In the genomic region with DNA sequence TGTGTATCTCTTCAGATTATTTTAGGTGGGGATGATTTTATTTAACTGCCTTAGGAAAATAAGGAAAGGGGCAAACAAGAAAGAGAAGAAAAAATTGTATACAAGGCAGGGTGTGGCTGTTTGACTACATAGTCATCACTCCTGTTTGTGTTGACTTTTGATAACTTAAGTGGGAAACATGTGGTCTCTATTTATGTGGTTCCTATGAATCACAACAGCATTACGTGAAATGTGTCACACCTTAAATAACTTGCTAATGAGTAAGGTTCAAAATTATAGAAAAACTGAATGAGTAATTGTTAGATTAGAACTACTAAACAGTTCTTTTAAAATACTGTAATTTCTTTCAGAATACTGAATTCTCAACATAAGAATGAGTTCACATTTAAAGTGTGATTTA, we compare ENCODE assay signal across 10 cellular contexts.
A peak's percentile ranks its signal among the peaks of the same experiment; 100 is the strongest.
DNase-seq lines count a peak whose midpoint lies in the region; ATAC-seq, FAIRE-seq and TF ChIP-seq lines count a peak whose summit lies in the region.
"Had no signal": no experiment of that assay in that cellular context is flagged by ENCODE, and none has a peak within 500 bp of the region (broad histone marks: within the 10 kb centered on the region; RNA-seq: fewer than 3 reads in every experiment).

No MANE protein-coding gene starts in this region.

- 100% methylated on average over 1 of the region's 1 CpG for WGBS in GM12878 (ENCODE audit: insufficient coverage, insufficient replicate concordance, low lambda C conversion rate, missing lambda C conversion rate)
- 50 to 68% methylated on average over 1 of the region's 1 CpG for WGBS in lung, 2 donors

- POLR2A ChIA-PET in GM12878 (lab: Charles Lee), result no interaction called here

- H3K4me1 ChIP-seq in GM12878 (ENCODE audit: control insufficient read depth, insufficient read depth, low read length) (no peaks in the 10 kb centered on the region), lung (ENCODE audit: control insufficient read depth in 2 of 2, insufficient read depth in 2 of 2, low read length in 2 of 2) (peaks cover 3 to 4% of the 10 kb centered on the region in 2 donors)

- no peak overlapping the region for H3K27ac Mint-ChIP-seq in stimulated activated naive B cell treated with anti-CD40 and anti-IgM and Interleukin-4, amounts not matched to agents 10 μg/mL and 1 μg/mL and 100 μg/mL, for 72 hours

- H3K36me3 ChIP-seq in GM12878 (ENCODE audit: control insufficient read depth in 2 of 2, insufficient read depth in 2 of 2, low read length in 1 of 2) (no peaks in the 10 kb centered on the region), lung (ENCODE audit: control insufficient read depth in 2 of 2, insufficient read depth in 2 of 2, low read length in 2 of 2) (no peaks in the 10 kb centered on the region)

- in situ Hi-C loops in GM12878 (cut with MboI), result no loop called here

- FAIRE-seq in GM12878 (lab: Jason Lieb, UNC), result no peak
- no peak for FAIRE-seq in GM12892 (lab: Jason Lieb, UNC)
- FAIRE-seq: D721Med had no signal

- H3K4me3 Mint-ChIP-seq in stimulated activated naive B cell treated with anti-CD40 and anti-IgM and Interleukin-4, amounts not matched to agents 10 μg/mL and 1 μg/mL and 100 μg/mL, for 72 hours, result no peak overlapping the region

- CTCF ChIA-PET in GM12878 (lab: Yijun Ruan, JAX), result interaction anchor here (1.0 to 4.4 kb wide), 2 partner anchors 9 to 17 kb away, joined by 3 to 52 read pairs; no protein-coding TSS in a partner anchor

- TF ChIP-seq EP300 in GM12878 (IDR thresholded peaks at IDR 0.05; ENCODE audit: borderline replicate concordance in 1 of 2, control insufficient read depth in 1 of 2, low read depth in 2 of 2, low read length in 2 of 2), result no peak

- H3K27me3 ChIP-seq in GM12878 (replicated peaks in 1 of 2; ENCODE audit: control insufficient read depth in 2 of 2, insufficient read depth in 2 of 2, low read length in 1 of 2) (no peaks in the 10 kb centered on the region), lung (ENCODE audit: control insufficient read depth, insufficient read depth) (no peaks in the 10 kb centered on the region)

- H3K4me1 Mint-ChIP-seq in stimulated activated naive B cell treated with anti-CD40 and anti-IgM and Interleukin-4, amounts not matched to agents 10 μg/mL and 1 μg/mL and 100 μg/mL, for 72 hours, result no peaks in the 10 kb centered on the region

- no peak overlapping the region for H3K9ac ChIP-seq in GM12878 (ENCODE audit: control insufficient read depth, insufficient read depth, low read length)

- no peaks in the 10 kb centered on the region for H4K20me1 ChIP-seq in GM12878 (ENCODE audit: control insufficient read depth, insufficient read depth)

- no peak overlapping the region for H2AFZ ChIP-seq in GM12878 (ENCODE audit: control insufficient read depth, low read depth, low read length)

- no peaks in the 10 kb centered on the region for H3K27me3 Mint-ChIP-seq in stimulated activated naive B cell treated with anti-CD40 and anti-IgM and Interleukin-4, amounts not matched to agents 10 μg/mL and 1 μg/mL and 100 μg/mL, for 72 hours

- DNase-seq in AG08395 (ENCODE audit: low spot score) (peak; percentile 44), HS-5 (ENCODE audit: low read depth) (peak; percentile 55), GM12878 (ENCODE audit: low read depth, low spot score) (no peak), lung (ENCODE audit: low spot score) (no peak), NCI-H82 (lab: John Stamatoyannopoulos, UW) (no peak), GM12892 (ENCODE audit: insufficient read length) (no peak)
- DNase-seq in stimulated activated naive B cell treated with anti-CD40 and anti-IgM and Interleukin-4, amounts not matched to agents 10 μg/mL and 1 μg/mL and 100 μg/mL, for 72 hours, result no peak
- DNase-seq: amygdala had no signal

- TF ChIP-seq POLR2A in GM12878 (IDR thresholded peaks at IDR 0.05; ENCODE audit: low read depth, low read length), result no peak
- no peak for TF ChIP-seq POLR2A in GM12892 (IDR thresholded peaks at IDR 0.05; ENCODE audit: low read depth, low read length)

- peaks cover 0 to 2% of the 10 kb centered on the region in 2 donors for H3K36me3 Mint-ChIP-seq in stimulated activated naive B cell treated with anti-CD40 and anti-IgM and Interleukin-4, amounts not matched to agents 10 μg/mL and 1 μg/mL and 100 μg/mL, for 72 hours

- intact Hi-C loops in GM12878 (cut with micrococcal nuclease; ENCODE audit: unreplicated experiment), result no loop called here

- no peaks in the 10 kb centered on the region; the same call in 1 of the 3 replicates for H3K9me3 ChIP-seq in GM12878 (replicated peaks; ENCODE audit: control insufficient read depth, insufficient read depth, low read length)
- H3K9me3 ChIP-seq in lung (ENCODE audit: control insufficient read depth in 2 of 2, insufficient read depth in 1 of 2, low read length in 1 of 2), result no peaks in the 10 kb centered on the region

- no peaks in the 10 kb centered on the region for H3K9me3 Mint-ChIP-seq in stimulated activated naive B cell treated with anti-CD40 and anti-IgM and Interleukin-4, amounts not matched to agents 10 μg/mL and 1 μg/mL and 100 μg/mL, for 72 hours

- RAD21 ChIA-PET in GM12878 (lab: Charles Lee; ENCODE audit: unreplicated experiment), result interaction anchor here (1.5 to 2.3 kb wide), 3 partner anchors 9 to 55 kb away, joined by 6 to 10 read pairs (median 8); no protein-coding TSS in a partner anchor

- TF ChIP-seq RAD21 in GM12878 (IDR thresholded peaks at IDR 0.05; ENCODE audit: insufficient read depth, low read depth, low read length), result no peak

- H3K4me3 ChIP-seq in GM12878, result no peak overlapping the region
- no peak overlapping the region for H3K4me3 ChIP-seq in lung

- H3K27ac ChIP-seq in GM12878 (ENCODE audit: control insufficient read depth, insufficient read depth) (no peak overlapping the region), lung (ENCODE audit: low read depth in 1 of 2, low read length in 1 of 2) (no peak overlapping the region)

- no TSS peak for BruUV-seq in GM12878 (replicated peaks; lab: Mats Ljungman, UMichigan)

- TF ChIP-seq CTCF in GM12878 (IDR thresholded peaks at IDR 0.05 in 2 of 3, conservative IDR thresholded peaks at IDR 0.05 in 1 of 3; ENCODE audit: control insufficient read depth in 2 of 3, extremely low read depth in 1 of 3, insufficient read depth in 1 of 3, low read depth in 3 of 3, low read length in 3 of 3) (no peak), lung (IDR thresholded peaks at IDR 0.05; ENCODE audit: control extremely low read depth, extremely low read depth) (no peak)

- no peaks in the 10 kb centered on the region for H3K79me2 ChIP-seq in GM12878 (ENCODE audit: control insufficient read depth, insufficient read depth, low read length)

- SMC1A ChIA-PET in GM12878 (lab: Charles Lee; ENCODE audit: uncharacterized antibody, unreplicated experiment), result interaction anchor here (1.0 to 1.8 kb wide), 7 partner anchors 9 to 160 kb away, joined by 3 to 8 read pairs (median 4); no protein-coding TSS in a partner anchor

- H3K4me2 ChIP-seq in GM12878 (ENCODE audit: control insufficient read depth, insufficient read depth), result no peak overlapping the region

- ATAC-seq in GM12878, result peak; percentile 44
- peak; percentile 55 for ATAC-seq in lung (ENCODE audit: insufficient read depth, low FRiP score)
- no peak for ATAC-seq in stimulated activated naive B cell treated with anti-CD40 and anti-IgM and Interleukin-4, amounts not matched to agents 10 μg/mL and 1 μg/mL and 100 μg/mL, for 72 hours (replicated peaks)
- no peak for ATAC-seq in HG03469 (IDR thresholded peaks at IDR 0.05; ENCODE audit: unreplicated experiment)

TF ChIP-seq in GM12878, 131 proteins besides CTCF, POLR2A, EP300 and RAD21:
- peak; percentile 44; the same call in 1 of the 2 replicates for TF ChIP-seq RUNX3 (IDR thresholded peaks at IDR 0.05; ENCODE audit: low read length)
- TF ChIP-seq MTA2 (IDR thresholded peaks at IDR 0.05; ENCODE audit: low read depth), result peak; percentile 64; the same call in 1 of the 2 replicates
- TF ChIP-seq, protein P1, sequence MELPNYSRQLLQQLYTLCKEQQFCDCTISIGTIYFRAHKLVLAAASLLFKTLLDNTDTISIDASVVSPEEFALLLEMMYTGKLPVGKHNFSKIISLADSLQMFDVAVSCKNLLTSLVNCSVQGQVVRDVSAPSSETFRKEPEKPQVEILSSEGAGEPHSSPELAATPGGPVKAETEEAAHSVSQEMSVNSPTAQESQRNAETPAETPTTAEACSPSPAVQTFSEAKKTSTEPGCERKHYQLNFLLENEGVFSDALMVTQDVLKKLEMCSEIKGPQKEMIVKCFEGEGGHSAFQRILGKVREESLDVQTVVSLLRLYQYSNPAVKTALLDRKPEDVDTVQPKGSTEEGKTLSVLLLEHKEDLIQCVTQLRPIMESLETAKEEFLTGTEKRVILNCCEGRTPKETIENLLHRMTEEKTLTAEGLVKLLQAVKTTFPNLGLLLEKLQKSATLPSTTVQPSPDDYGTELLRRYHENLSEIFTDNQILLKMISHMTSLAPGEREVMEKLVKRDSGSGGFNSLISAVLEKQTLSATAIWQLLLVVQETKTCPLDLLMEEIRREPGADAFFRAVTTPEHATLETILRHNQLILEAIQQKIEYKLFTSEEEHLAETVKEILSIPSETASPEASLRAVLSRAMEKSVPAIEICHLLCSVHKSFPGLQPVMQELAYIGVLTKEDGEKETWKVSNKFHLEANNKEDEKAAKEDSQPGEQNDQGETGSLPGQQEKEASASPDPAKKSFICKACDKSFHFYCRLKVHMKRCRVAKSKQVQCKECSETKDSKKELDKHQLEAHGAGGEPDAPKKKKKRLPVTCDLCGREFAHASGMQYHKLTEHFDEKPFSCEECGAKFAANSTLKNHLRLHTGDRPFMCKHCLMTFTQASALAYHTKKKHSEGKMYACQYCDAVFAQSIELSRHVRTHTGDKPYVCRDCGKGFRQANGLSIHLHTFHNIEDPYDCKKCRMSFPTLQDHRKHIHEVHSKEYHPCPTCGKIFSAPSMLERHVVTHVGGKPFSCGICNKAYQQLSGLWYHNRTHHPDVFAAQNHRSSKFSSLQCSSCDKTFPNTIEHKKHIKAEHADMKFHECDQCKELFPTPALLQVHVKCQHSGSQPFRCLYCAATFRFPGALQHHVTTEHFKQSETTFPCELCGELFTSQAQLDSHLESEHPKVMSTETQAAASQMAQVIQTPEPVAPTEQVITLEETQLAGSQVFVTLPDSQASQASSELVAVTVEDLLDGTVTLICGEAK (IDR thresholded peaks at IDR 0.05; ENCODE audit: borderline replicate concordance), result no peak
- TF ChIP-seq NRF1 (conservative IDR thresholded peaks at IDR 0.05; ENCODE audit: low read depth, low read length), result no peak
- no peak for TF ChIP-seq FOXK2 (IDR thresholded peaks at IDR 0.05)
- TF ChIP-seq HDAC2 (IDR thresholded peaks at IDR 0.05), result no peak
- TF ChIP-seq BHLHE40 (IDR thresholded peaks at IDR 0.05; ENCODE audit: borderline replicate concordance in 1 of 2, low read depth in 2 of 2, low read length in 1 of 2), result no peak

Comparison
In these comparisons a context has a peak if more than half of its experiments do, and no peak if none do; other contexts are left out.
1. DNase-seq: peak in AG08395 (single experiment) and HS-5 (single experiment); none in GM12878 (single experiment), lung (single experiment), NCI-H82 (single experiment), GM12892 (single experiment) and stimulated activated naive B cell treated with anti-CD40 and anti-IgM and Interleukin-4, amounts not matched to agents 10 μg/mL and 1 μg/mL and 100 μg/mL, for 72 hours (single experiment).
2. ATAC-seq: peak in GM12878 (single experiment) and lung (single experiment); none in stimulated activated naive B cell treated with anti-CD40 and anti-IgM and Interleukin-4, amounts not matched to agents 10 μg/mL and 1 μg/mL and 100 μg/mL, for 72 hours (0 of 2) and HG03469 (single experiment).